ENCODE assay signal across 1 cellular context in the genomic region with DNA sequence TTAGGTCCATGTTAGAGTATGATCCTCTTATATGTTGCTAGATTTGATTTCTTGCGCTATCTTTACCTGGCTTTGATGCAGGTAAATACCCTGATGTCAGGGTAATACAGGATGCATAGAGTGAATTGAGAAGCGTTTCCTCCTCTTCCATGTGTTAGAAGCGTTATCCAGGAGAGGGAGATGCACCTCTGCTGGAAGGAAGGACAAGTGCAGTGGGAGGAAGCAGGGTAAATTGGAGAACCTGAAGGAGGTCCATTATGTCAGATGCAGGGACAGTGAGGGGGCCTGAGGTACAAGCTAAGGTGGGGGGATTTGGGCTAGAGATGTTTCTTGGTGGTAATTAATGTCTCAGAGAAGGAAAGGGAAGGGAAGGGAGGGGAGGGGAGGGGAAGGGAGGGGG.
TF ChIP-seq lines count a peak whose summit lies in the region.

No MANE protein-coding gene starts in this region.

TF ChIP-seq in H1, 55 proteins besides CTCF, POLR2A, EP300 and RAD21 (continued from another document):
- TF ChIP-seq, protein P1, sequence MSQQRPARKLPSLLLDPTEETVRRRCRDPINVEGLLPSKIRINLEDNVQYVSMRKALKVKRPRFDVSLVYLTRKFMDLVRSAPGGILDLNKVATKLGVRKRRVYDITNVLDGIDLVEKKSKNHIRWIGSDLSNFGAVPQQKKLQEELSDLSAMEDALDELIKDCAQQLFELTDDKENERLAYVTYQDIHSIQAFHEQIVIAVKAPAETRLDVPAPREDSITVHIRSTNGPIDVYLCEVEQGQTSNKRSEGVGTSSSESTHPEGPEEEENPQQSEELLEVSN (IDR thresholded peaks at IDR 0.05) = no peak
- TF ChIP-seq SAP30 (IDR thresholded peaks at IDR 0.05; ENCODE audit: insufficient read depth, insufficient replicate concordance, low read length) = no peak
- no peak for TF ChIP-seq HDAC2 (IDR thresholded peaks at IDR 0.05; ENCODE audit: borderline replicate concordance in 1 of 2, low read depth in 2 of 2, low read length in 2 of 2)
